19 cellular contexts compared by ENCODE assay signal in the genomic region with DNA sequence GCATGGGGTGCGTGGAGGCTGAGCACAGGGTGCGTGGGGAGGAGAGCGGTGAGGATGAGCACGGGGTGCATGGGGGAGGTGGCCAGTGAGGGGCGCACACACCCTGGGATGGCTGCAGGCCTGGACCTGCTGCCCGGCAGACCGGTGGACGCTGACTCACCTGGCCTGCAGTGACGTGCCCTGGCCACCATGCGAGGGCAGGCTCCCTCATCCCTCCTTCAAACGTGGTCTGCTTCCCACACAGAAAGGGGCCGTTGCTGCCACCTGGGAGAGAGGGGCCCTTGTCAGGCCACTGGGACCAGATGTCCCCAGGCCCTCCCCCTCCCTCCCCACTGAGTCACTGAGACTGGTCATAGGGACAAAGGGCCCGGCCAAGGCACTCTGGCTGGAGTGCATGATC. TPM values are rescaled to one million over a fixed set of nuclear protein-coding genes. Genes with fewer than 3 reads are reported as not detected.
DNase-seq lines count a peak whose midpoint lies in the region; ATAC-seq and TF ChIP-seq lines count a peak whose summit lies in the region.
"Had no signal": no experiment of that assay in that cellular context is flagged by ENCODE, and none has a peak within 500 bp of the region (broad histone marks: within the 10 kb centered on the region; RNA-seq: fewer than 3 reads in every experiment).

No MANE protein-coding gene starts in this region.

- ATAC-seq in SK-N-SH treated with all-trans-retinoic acid at 6 μM for 48 hours = peak; percentile 27; the same call in 1 of the 3 replicates
- ATAC-seq: pancreas had no signal

- no peaks in the 10 kb centered on the region for H3K27me3 ChIP-seq in ovary
- H3K27me3 ChIP-seq: adrenal gland, pancreas, testis had no signal

- 80 to 82% (median 80%) methylated on average over 5 to 13 of the region's 13 CpGs for WGBS in ovary, 3 donors

- no peaks in the 10 kb centered on the region for H3K4me1 Mint-ChIP-seq in Calu3 (ENCODE audit: low read depth, unreplicated experiment)
- H3K4me1 Mint-ChIP-seq: activated B cell treated with CpG ODN at 0.5 μM for 24 hours had no signal

- no peaks in the 10 kb centered on the region for H3K27me3 Mint-ChIP-seq in Calu3 (ENCODE audit: unreplicated experiment)
- H3K27me3 Mint-ChIP-seq: activated B cell treated with CpG ODN at 0.5 μM for 24 hours had no signal

- peaks cover 33% of the 10 kb centered on the region for H3K36me3 Mint-ChIP-seq in Calu3 (ENCODE audit: insufficient read depth, unreplicated experiment)

- no peaks in the 10 kb centered on the region for H3K9me3 ChIP-seq in ovary
- H3K9me3 ChIP-seq: adrenal gland, left ventricle myocardium inferior, pancreas, testis had no signal

- H3K4me3 Mint-ChIP-seq in Calu3 (ENCODE audit: low read depth, unreplicated experiment) = no peak overlapping the region
- H3K4me3 Mint-ChIP-seq: activated B cell treated with CpG ODN at 0.5 μM for 24 hours had no signal

- no peaks in the 10 kb centered on the region for H3K36me3 ChIP-seq in ovary
- H3K36me3 ChIP-seq: pancreas had no signal

- H3K27ac Mint-ChIP-seq in Calu3 (ENCODE audit: unreplicated experiment) = no peak overlapping the region
- H3K27ac Mint-ChIP-seq: activated B cell treated with CpG ODN at 0.5 μM for 24 hours had no signal

- peak; percentile 17 for TF ChIP-seq CTCF in Calu3 (IDR thresholded peaks at IDR 0.05; ENCODE audit: unreplicated experiment)
- TF ChIP-seq CTCF in ovary (IDR thresholded peaks at IDR 0.05) = no peak

- no peaks in the 10 kb centered on the region for H3K4me1 ChIP-seq in ovary (ENCODE audit: insufficient read depth)
- H3K4me1 ChIP-seq: adrenal gland, left ventricle myocardium inferior, pancreas, testis had no signal

- no peak for TF ChIP-seq EP300 in ovary (IDR thresholded peaks at IDR 0.05)

- no peak for TF ChIP-seq POLR2A in ovary (IDR thresholded peaks at IDR 0.05)

- no TSS peak for BruUV-seq in Calu3 (replicated peaks; lab: Mats Ljungman, UMichigan)

- no peak overlapping the region for H3K27ac ChIP-seq in ovary
- H3K27ac ChIP-seq: adrenal gland, GM23248, left ventricle myocardium inferior, pancreas, testis had no signal

- DNase-seq in Calu3 (no peak), left kidney (ENCODE audit: low read depth, low spot score) (peak; percentile 18), NAMALWA (ENCODE audit: low spot score) (no peak), head of caudate nucleus (no peak), ovary (no peak)
- DNase-seq: activated B cell treated with CpG ODN at 0.5 μM for 24 hours; AML-193; GF-D8; GM23248; Karpas-422; left ventricle myocardium inferior; NCI-H748 treated with DMSO at 0.1 percent for 48 hours; small intestine; stimulated activated CD4-positive, alpha-beta T cell treated with anti-CD3 and anti-CD28 coated beads, Interleukin-4, amount 100 ng/mL, for 4 hours; testis had no signal

- CTCF ChIA-PET in Calu3 (lab: Charles Lee) = no interaction called here

- no peak overlapping the region for H3K4me3 ChIP-seq in ovary
- H3K4me3 ChIP-seq: adrenal gland, GM23248, left ventricle myocardium inferior, pancreas, testis had no signal

- intact Hi-C loops in Calu3 (cut with micrococcal nuclease; ENCODE audit: unreplicated experiment) = no loop called here
- intact Hi-C loops in head of caudate nucleus (cut with DNase I) = no loop called here
- intact Hi-C loops in ovary (cut with DNase I) = no loop called here

- no peaks in the 10 kb centered on the region for H3K9me3 Mint-ChIP-seq in Calu3 (ENCODE audit: low read depth, unreplicated experiment)
- H3K9me3 Mint-ChIP-seq: activated B cell treated with CpG ODN at 0.5 μM for 24 hours had no signal

TF ChIP-seq in SK-N-SH treated with all-trans-retinoic acid at 6 μM for 48 hours, 23 proteins besides CTCF, POLR2A, EP300 and RAD21:
- TF ChIP-seq ZFP30 (CRISPR knock-in tag; IDR thresholded peaks at IDR 0.05) (no peak), ISL1 (CRISPR knock-in tag; IDR thresholded peaks at IDR 0.05) (no peak), GLIS3 (CRISPR knock-in tag; IDR thresholded peaks at IDR 0.05) (no peak), OSR1 (CRISPR knock-in tag; IDR thresholded peaks at IDR 0.05) (no peak), RARB (CRISPR knock-in tag; IDR thresholded peaks at IDR 0.05) (no peak), ZNF8 (CRISPR knock-in tag; IDR thresholded peaks at IDR 0.05) (no peak), TCF4 (CRISPR knock-in tag; IDR thresholded peaks at IDR 0.05; ENCODE audit: borderline replicate concordance) (no peak), TOX (CRISPR knock-in tag; IDR thresholded peaks at IDR 0.05; ENCODE audit: borderline replicate concordance) (no peak), ARNTL (CRISPR knock-in tag; IDR thresholded peaks at IDR 0.05; ENCODE audit: borderline replicate concordance, low read depth) (no peak), ZFP3 (CRISPR knock-in tag; IDR thresholded peaks at IDR 0.05) (no peak), PPARA (CRISPR knock-in tag; IDR thresholded peaks at IDR 0.05; ENCODE audit: borderline replicate concordance) (no peak), CSRNP3 (CRISPR knock-in tag; IDR thresholded peaks at IDR 0.05) (no peak), CSDC2 (CRISPR knock-in tag; IDR thresholded peaks at IDR 0.05) (no peak), PATZ1 (CRISPR knock-in tag; IDR thresholded peaks at IDR 0.05; ENCODE audit: borderline replicate concordance) (no peak), ZNF70 (CRISPR knock-in tag; IDR thresholded peaks at IDR 0.05) (no peak)
- TF ChIP-seq, protein P1, sequence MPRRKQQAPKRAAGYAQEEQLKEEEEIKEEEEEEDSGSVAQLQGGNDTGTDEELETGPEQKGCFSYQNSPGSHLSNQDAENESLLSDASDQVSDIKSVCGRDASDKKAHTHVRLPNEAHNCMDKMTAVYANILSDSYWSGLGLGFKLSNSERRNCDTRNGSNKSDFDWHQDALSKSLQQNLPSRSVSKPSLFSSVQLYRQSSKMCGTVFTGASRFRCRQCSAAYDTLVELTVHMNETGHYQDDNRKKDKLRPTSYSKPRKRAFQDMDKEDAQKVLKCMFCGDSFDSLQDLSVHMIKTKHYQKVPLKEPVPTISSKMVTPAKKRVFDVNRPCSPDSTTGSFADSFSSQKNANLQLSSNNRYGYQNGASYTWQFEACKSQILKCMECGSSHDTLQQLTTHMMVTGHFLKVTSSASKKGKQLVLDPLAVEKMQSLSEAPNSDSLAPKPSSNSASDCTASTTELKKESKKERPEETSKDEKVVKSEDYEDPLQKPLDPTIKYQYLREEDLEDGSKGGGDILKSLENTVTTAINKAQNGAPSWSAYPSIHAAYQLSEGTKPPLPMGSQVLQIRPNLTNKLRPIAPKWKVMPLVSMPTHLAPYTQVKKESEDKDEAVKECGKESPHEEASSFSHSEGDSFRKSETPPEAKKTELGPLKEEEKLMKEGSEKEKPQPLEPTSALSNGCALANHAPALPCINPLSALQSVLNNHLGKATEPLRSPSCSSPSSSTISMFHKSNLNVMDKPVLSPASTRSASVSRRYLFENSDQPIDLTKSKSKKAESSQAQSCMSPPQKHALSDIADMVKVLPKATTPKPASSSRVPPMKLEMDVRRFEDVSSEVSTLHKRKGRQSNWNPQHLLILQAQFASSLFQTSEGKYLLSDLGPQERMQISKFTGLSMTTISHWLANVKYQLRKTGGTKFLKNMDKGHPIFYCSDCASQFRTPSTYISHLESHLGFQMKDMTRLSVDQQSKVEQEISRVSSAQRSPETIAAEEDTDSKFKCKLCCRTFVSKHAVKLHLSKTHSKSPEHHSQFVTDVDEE (CRISPR knock-in tag; IDR thresholded peaks at IDR 0.05) = no peak

RNA-seq across cellular contexts. Expression of gene APRT, which starts 20.1 kb away (rescaled TPM):
- total RNA-seq in Calu3 (2022) (203 and 207 TPM in 2 replicates), ovary (100 to 1,000 TPM in 2 of 7 donors, 10 to 100 TPM in 5; 51.3 to 150 (median 74.1) TPM)
- polyA plus RNA-seq in ovary = 10 to 100 TPM; 12.7 to 76.9 TPM

RNA-seq across cellular contexts. Expression of gene GALNS, which starts 24.9 kb away (rescaled TPM):
- total RNA-seq in Calu3 (2022) (50.4 and 55.0 TPM in 2 replicates), ovary (10 to 100 TPM; 14.1 to 30.1 (median 21.6) TPM)
- 10 to 100 TPM; 14.0 to 40.4 TPM for polyA plus RNA-seq in ovary

RNA-seq across cellular contexts. Expression of gene TRAPPC2L, which starts 25.1 kb away (rescaled TPM):
- total RNA-seq in Calu3 (2022) = 79.1 and 110 TPM in 2 replicates
- total RNA-seq in ovary = 10 to 100 TPM; 37.2 to 65.7 (median 56.3) TPM
- 100 to 1,000 TPM in 1 of 2 donors, 10 to 100 TPM in 1; 58.6 to 101 TPM for polyA plus RNA-seq in ovary

RNA-seq across cellular contexts. Expression of gene CDT1, which starts 28.2 kb away (rescaled TPM):
- total RNA-seq in Calu3 (2022) = 74.8 and 82.5 TPM in 2 replicates
- total RNA-seq in ovary = 1 to 10 TPM in 4 of 7 donors, under 1 TPM in 2, not detected in 1; 0.66 to 3.2 (median 1.5) TPM
- under 1 TPM; 0.18 to 0.56 TPM for polyA plus RNA-seq in ovary

RNA-seq across cellular contexts. Expression of gene PABPN1L, which starts 34.6 kb away (rescaled TPM):
- not detected in 2 replicates for total RNA-seq in Calu3 (2022)
- total RNA-seq in ovary = not detected
- polyA plus RNA-seq in ovary = under 1 TPM in 1 of 2 donors, not detected in 1; 0.25 TPM
- total RNA-seq: cerebellum, GM23248, left ventricle myocardium inferior had no signal
- polyA plus RNA-seq: GM23248, small intestine had no signal
